8 cellular contexts compared by ENCODE assay signal in genomic region chr4:139176299-139177048, GRCh38. TPM values are rescaled to one million over a fixed set of nuclear protein-coding genes. Genes with fewer than 3 reads are reported as not detected.
DNase-seq lines count a peak whose midpoint lies in the region; ATAC-seq and TF ChIP-seq lines count a peak whose summit lies in the region.

No MANE protein-coding gene starts in this region.

- H3K27ac Mint-ChIP-seq in Caco-2 (ENCODE audit: unreplicated experiment): peak overlapping the region; percentile 92
- H3K27ac Mint-ChIP-seq in IgD-negative memory B cell: peak overlapping the region; percentile 90 to 99 (median 94)

- ATAC-seq in GM21528 (IDR thresholded peaks at IDR 0.05; ENCODE audit: low FRiP score, unreplicated experiment): peak; percentile 23

- H2BK120ac ChIP-seq in neuronal stem cell (ENCODE audit: low read depth, low read length): peak overlapping the region; percentile 97

- no TSS peak for BruUV-seq in Caco-2 (replicated peaks; lab: Mats Ljungman, UMichigan)

- intact Hi-C loops in Caco-2 (cut with micrococcal nuclease; ENCODE audit: unreplicated experiment): loop anchor here (1.0 to 2.0 kb wide), 2 partner anchors 78 to 125 kb away; partner anchors contain the start of gene NAA15

- no peaks in the 10 kb centered on the region for H3K36me3 ChIP-seq in Caco-2 (ENCODE audit: control insufficient read depth, insufficient read depth, low read length)
- H3K36me3 ChIP-seq in SJCRH30: no peaks in the 10 kb centered on the region
- no peaks in the 10 kb centered on the region for H3K36me3 ChIP-seq in neuronal stem cell (replicated peaks in 1 of 2; ENCODE audit: control insufficient read depth in 2 of 2, insufficient read depth in 2 of 2, low read length in 2 of 2)
- no peaks in the 10 kb centered on the region for H3K36me3 ChIP-seq in subcutaneous abdominal adipose tissue (ENCODE audit: control insufficient read depth in 5 of 5, insufficient read depth in 5 of 5, low read length in 5 of 5)

- H3K4me1 Mint-ChIP-seq in Caco-2 (ENCODE audit: low read depth, unreplicated experiment) (peaks cover 6% of the 10 kb centered on the region), IgD-negative memory B cell (peaks cover 15 to 28% (median 23%) of the 10 kb centered on the region in 3 donors)

- H3K79me1 ChIP-seq in neuronal stem cell (ENCODE audit: low read depth, low read length): no peaks in the 10 kb centered on the region

- peak overlapping the region; percentile 64 for H3K14ac ChIP-seq in neuronal stem cell (ENCODE audit: low read length)

- H2AK5ac ChIP-seq in neuronal stem cell (ENCODE audit: low read depth, low read length): peak overlapping the region; percentile 57

- H2AFZ ChIP-seq in neuronal stem cell (ENCODE audit: low read length): peak overlapping the region; percentile 100

- H3K9ac ChIP-seq in neuronal stem cell (ENCODE audit: low read depth, low read length, poor library complexity): peak overlapping the region; percentile 93
- peak overlapping the region; percentile 77 to 97 (median 92) for H3K9ac ChIP-seq in subcutaneous abdominal adipose tissue (ENCODE audit: low read length in 5 of 5)

- H3K36me3 Mint-ChIP-seq in Caco-2 (ENCODE audit: insufficient read depth, unreplicated experiment) (peaks cover 18% of the 10 kb centered on the region), IgD-negative memory B cell (no peaks in the 10 kb centered on the region)

- peak overlapping the region; percentile 66 for H3K4me2 ChIP-seq in neuronal stem cell (ENCODE audit: insufficient read depth, low read length, poor library complexity, severe bottlenecking)

- H3K9me3 ChIP-seq in Caco-2: no peaks in the 10 kb centered on the region
- no peaks in the 10 kb centered on the region for H3K9me3 ChIP-seq in SJCRH30 (replicated peaks)
- H3K9me3 ChIP-seq in neuronal stem cell (replicated peaks in 1 of 2; ENCODE audit: control insufficient read depth in 2 of 2, insufficient read depth in 1 of 2, low read depth in 1 of 2, low read length in 2 of 2): no peaks in the 10 kb centered on the region
- no peaks in the 10 kb centered on the region for H3K9me3 ChIP-seq in subcutaneous abdominal adipose tissue (ENCODE audit: control insufficient read depth in 5 of 5, low read length in 5 of 5)

- WGBS in neuronal stem cell (ENCODE audit: extremely low coverage in 2 of 2, insufficient read length in 2 of 2, insufficient replicate concordance in 1 of 2), 2 donors: no CpG with 5 or more reads among the region's 89 CpGs

- peak overlapping the region; percentile 97 for H3K18ac ChIP-seq in neuronal stem cell (ENCODE audit: low read length)

- H3K4me3 Mint-ChIP-seq in Caco-2 (ENCODE audit: unreplicated experiment) (peak overlapping the region; percentile 87), IgD-negative memory B cell (peak overlapping the region; percentile 91 to 99 (median 96))

- H3K4me1 ChIP-seq in Caco-2 (peaks cover 13% of the 10 kb centered on the region; the same call in 1 of the 2 replicates), SJCRH30 (no peaks in the 10 kb centered on the region), neuronal stem cell (ENCODE audit: control insufficient read depth in 2 of 2, insufficient read depth in 1 of 2, low read depth in 1 of 2, low read length in 2 of 2) (peaks cover 0 to 2% of the 10 kb centered on the region in 2 donors), subcutaneous abdominal adipose tissue (ENCODE audit: control insufficient read depth in 5 of 5, insufficient read depth in 5 of 5, low read length in 5 of 5) (peaks cover 4 to 24% (median 20%) of the 10 kb centered on the region in 5 donors)

- H2BK15ac ChIP-seq in neuronal stem cell (ENCODE audit: low read length): peak overlapping the region; percentile 90

- H3K4ac ChIP-seq in neuronal stem cell (ENCODE audit: low read length): peak overlapping the region; percentile 28

- POLR2A ChIA-PET in Caco-2 (lab: Charles Lee): interaction anchor here (0.5 to 3.2 kb wide), 11 partner anchors 9 to 278 kb away, joined by 3 to 44 read pairs (median 3); partner anchors contain the start of genes NAA15 and NDUFC1

- DNase-seq in Caco-2: peak; percentile 85
- DNase-seq in SJCRH30: peak; percentile 76 to 84
- peak; percentile 75 for DNase-seq in activated naive CD4-positive, alpha-beta T cell treated with Interleukin-2 at 50 U/mL for 16 hours
- peak; percentile 58 for DNase-seq in foreskin melanocyte
- peak; percentile 82 for DNase-seq in neuronal stem cell (ENCODE audit: low spot score)

- H3K27ac ChIP-seq in SJCRH30 (peak overlapping the region; percentile 82), neuronal stem cell (replicated peaks; ENCODE audit: low read length) (peak overlapping the region; percentile 96), subcutaneous abdominal adipose tissue (ENCODE audit: low read depth, low read length) (peak overlapping the region; percentile 98)

- H3K9me3 Mint-ChIP-seq in Caco-2 (ENCODE audit: unreplicated experiment) (no peaks in the 10 kb centered on the region), IgD-negative memory B cell (no peaks in the 10 kb centered on the region)

- peak overlapping the region; percentile 95 for H2BK5ac ChIP-seq in neuronal stem cell (ENCODE audit: low read length)

- H3K23ac ChIP-seq in neuronal stem cell (ENCODE audit: low read depth, low read length, poor library complexity): peak overlapping the region; percentile 75

- H4K91ac ChIP-seq in neuronal stem cell (ENCODE audit: low read depth, low read length, poor library complexity): no peak overlapping the region

- no peaks in the 10 kb centered on the region for H3K27me3 ChIP-seq in Caco-2 (replicated peaks; ENCODE audit: control insufficient read depth, insufficient read depth, low read length)
- H3K27me3 ChIP-seq in SJCRH30: no peaks in the 10 kb centered on the region
- no peaks in the 10 kb centered on the region for H3K27me3 ChIP-seq in neuronal stem cell (ENCODE audit: control insufficient read depth in 3 of 3, insufficient read depth in 3 of 3, low read depth in 1 of 3, low read length in 3 of 3)
- no peaks in the 10 kb centered on the region for H3K27me3 ChIP-seq in subcutaneous abdominal adipose tissue (ENCODE audit: control insufficient read depth in 5 of 5, insufficient read depth in 4 of 5, low read length in 5 of 5)

- H3K4me3 ChIP-seq in Caco-2 (ENCODE audit: low read depth, low read length): peak overlapping the region; percentile 84
- peak overlapping the region; percentile 99 for H3K4me3 ChIP-seq in SJCRH30
- peak overlapping the region; percentile 93 for H3K4me3 ChIP-seq in neuronal stem cell (ENCODE audit: low read length in 2 of 2)
- peak overlapping the region; percentile 85 to 98 (median 95) for H3K4me3 ChIP-seq in subcutaneous abdominal adipose tissue (ENCODE audit: low read depth in 1 of 5, low read length in 5 of 5)

- CTCF ChIA-PET in Caco-2 (lab: Charles Lee): interaction anchor here (0.9 to 2.9 kb wide), 6 partner anchors 9 to 146 kb away, joined by 3 to 13 read pairs (median 8); partner anchors contain the start of gene NAA15

- H3K27me3 Mint-ChIP-seq in Caco-2 (ENCODE audit: insufficient read depth, unreplicated experiment): no peaks in the 10 kb centered on the region
- H3K27me3 Mint-ChIP-seq in IgD-negative memory B cell: no peaks in the 10 kb centered on the region

- no peak overlapping the region for H2BK12ac ChIP-seq in neuronal stem cell (ENCODE audit: low read length)

- no peak for TF ChIP-seq CTCF in Caco-2 (IDR thresholded peaks at IDR 0.05; ENCODE audit: insufficient read depth in 1 of 2, low read depth in 1 of 2, low read length in 1 of 2, severe bottlenecking in 1 of 2, unreplicated experiment in 1 of 2)

- no peak overlapping the region for H4K8ac ChIP-seq in neuronal stem cell (ENCODE audit: low read depth, low read length)

RNA-seq across cellular contexts. Expression of gene ELF2, which starts 0.5 kb away (rescaled TPM):
- total RNA-seq in Caco-2 (2022): 53.0 and 53.2 TPM in 2 replicates
- 33.7 TPM for polyA plus RNA-seq in IgD-negative memory B cell
- total RNA-seq in SJCRH30 (2014; rRNA removed; shearing (Covaris generic)): 51.2 and 55.9 TPM in 2 replicates
- 22.2 TPM for polyA plus RNA-seq in neuronal stem cell (2013, experiment 1 of 2)
- polyA plus RNA-seq in neuronal stem cell (2013, experiment 2 of 2): 22.4 TPM

Comparison
In these comparisons a context has a peak if more than half of its experiments do, and no peak if none do; other contexts are left out.
1. Peak in every context shown above with its lines: DNase-seq, ATAC-seq, H3K4me3 ChIP-seq and H3K27ac ChIP-seq.